ENCODE assay signal across 14 cellular contexts in the genomic region with DNA sequence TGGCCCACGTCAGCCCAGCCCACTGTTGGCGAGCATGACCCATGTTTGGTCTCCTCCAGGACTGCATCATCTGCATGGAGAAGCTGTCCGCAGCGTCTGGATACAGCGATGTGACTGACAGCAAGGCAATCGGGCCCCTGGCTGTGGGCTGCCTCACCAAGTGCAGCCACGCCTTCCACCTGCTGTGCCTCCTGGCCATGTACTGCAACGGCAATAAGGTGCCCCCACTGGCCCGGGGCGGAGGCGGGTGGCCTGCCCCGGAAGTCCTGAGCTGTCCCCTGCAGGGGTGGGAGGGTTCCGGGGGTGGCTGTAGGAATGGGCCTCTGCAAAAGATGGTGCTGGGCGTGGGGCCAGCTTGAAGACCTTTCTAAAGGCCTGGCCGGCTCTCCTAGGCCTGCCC. TPM values are rescaled to one million over a fixed set of nuclear protein-coding genes. Genes with fewer than 3 reads are reported as not detected.
DNase-seq lines count a peak whose midpoint lies in the region; ATAC-seq, FAIRE-seq and TF ChIP-seq lines count a peak whose summit lies in the region.
"Not testable (repeated sequence)": the region's sequence is repeated elsewhere in the genome, so short reads cannot be mapped to it uniquely, and the experiment has no call there.
"Had no signal": no experiment of that assay in that cellular context is flagged by ENCODE, and none has a peak within 500 bp of the region (broad histone marks: within the 10 kb centered on the region; RNA-seq: fewer than 3 reads in every experiment).

No MANE protein-coding gene starts in this region.

- H3K27me3 ChIP-seq in PC-9 (ENCODE audit: insufficient read depth, low read depth); WERI-Rb-1 (ENCODE audit: insufficient read depth, low read depth, severe bottlenecking); dorsolateral prefrontal cortex; osteoblast (ENCODE audit: insufficient read depth, low read length); upper lobe of left lung: not testable (repeated sequence)

- TF ChIP-seq POLR2A in upper lobe of left lung (IDR thresholded peaks at IDR 0.05): not testable (repeated sequence)

- H3K27ac ChIP-seq in PC-9 (peak overlapping the region; percentile 69), dorsolateral prefrontal cortex (peak overlapping the region in 30 of 59 donors; percentile 18 to 83 (median 50))
- not testable (repeated sequence) for H3K27ac ChIP-seq in WERI-Rb-1; kidney (ENCODE audit: low read depth in 2 of 2, low read length in 2 of 2); osteoblast (ENCODE audit: low read depth, low read length); upper lobe of left lung

- H4K20me1 ChIP-seq in PC-9 (ENCODE audit: insufficient read depth); osteoblast (ENCODE audit: insufficient read depth, low read length): not testable (repeated sequence)

- DNase-seq in D721Med (ENCODE audit: insufficient read length, low spot score): peak; percentile 1
- DNase-seq in PC-9: peak; percentile 79 to 94
- DNase-seq in WERI-Rb-1: peak; percentile 68
- DNase-seq in dorsolateral prefrontal cortex: not testable (repeated sequence)
- peak; percentile 67 for DNase-seq in kidney
- peak; percentile 54 for DNase-seq in osteoblast (ENCODE audit: insufficient read length, low spot score, missing footprints)
- peak; percentile 21 to 67 for DNase-seq in upper lobe of left lung

- H3K79me2 ChIP-seq in PC-9 (ENCODE audit: low read depth); osteoblast (ENCODE audit: insufficient read depth, low read length): not testable (repeated sequence)

- not testable (repeated sequence) for H2AFZ ChIP-seq in PC-9; osteoblast (ENCODE audit: low read length)

- H3K4me2 ChIP-seq in PC-9: peak overlapping the region; percentile 63
- H3K4me2 ChIP-seq in osteoblast (ENCODE audit: insufficient read depth, low read length): not testable (repeated sequence)

- WGBS in upper lobe of left lung, 2 donors: 69 to 92% methylated on average over 5 of the region's 15 CpGs

- POLR2A ChIA-PET in PC-9 (lab: Charles Lee; ENCODE audit: unreplicated experiment): not testable (repeated sequence)

- not testable (repeated sequence) for H3K9me2 ChIP-seq in PC-9 (ENCODE audit: insufficient read depth)

- CTCF ChIA-PET in PC-9 (lab: Charles Lee): interaction anchor here (0.6 kb wide), 1 partner anchor 208 kb away, joined by 3 read pairs; no protein-coding TSS in a partner anchor

- TF ChIP-seq CTCF in D721Med (IDR thresholded peaks at IDR 0.05; ENCODE audit: insufficient read depth, missing control alignments); PC-9 (conservative IDR thresholded peaks at IDR 0.05); WERI-Rb-1 (IDR thresholded peaks at IDR 0.05; ENCODE audit: low read depth, low read length); dorsolateral prefrontal cortex (IDR thresholded peaks at IDR 0.05 in 54 of 56, conservative IDR thresholded peaks at IDR 0.05 in 2 of 56; ENCODE audit: low read depth in 1 of 56, partially characterized antibody in 56 of 56); kidney (IDR thresholded peaks at IDR 0.05; ENCODE audit: borderline replicate concordance, extremely low read depth, insufficient read depth); osteoblast (IDR thresholded peaks at IDR 0.05; ENCODE audit: extremely low read depth, low read depth, low read length); upper lobe of left lung (IDR thresholded peaks at IDR 0.05): not testable (repeated sequence)

- not testable (repeated sequence) for H3K9me3 ChIP-seq in PC-9 (ENCODE audit: insufficient read depth, low read depth); WERI-Rb-1 (ENCODE audit: severe bottlenecking); kidney (ENCODE audit: control insufficient read depth in 1 of 2, low read length in 2 of 2); osteoblast (ENCODE audit: low read depth, low read length); upper lobe of left lung

- not testable (repeated sequence) for H3K9ac ChIP-seq in kidney (ENCODE audit: low read length in 2 of 2)

- intact Hi-C loops in PC-9 (cut with micrococcal nuclease; ENCODE audit: unreplicated experiment); dorsolateral prefrontal cortex (cut with DNase I); kidney (cut with DNase I): not testable (repeated sequence)

- ATAC-seq in upper lobe of left lung (ENCODE audit: low FRiP score in 2 of 2): not testable (repeated sequence)

- not testable (repeated sequence) for H3K36me3 ChIP-seq in PC-9 (ENCODE audit: low read depth); WERI-Rb-1; kidney (ENCODE audit: control insufficient read depth in 1 of 2, insufficient read depth in 2 of 2, low read length in 2 of 2); osteoblast (ENCODE audit: insufficient read depth, low read length)
- peaks cover 0 to 25% (median 0%) of the 10 kb centered on the region in 4 donors for H3K36me3 ChIP-seq in upper lobe of left lung

- H3K4me3 ChIP-seq in PC-9; WERI-Rb-1 (ENCODE audit: low read depth, low read length); dorsolateral prefrontal cortex; kidney (ENCODE audit: low read length in 2 of 2); osteoblast (ENCODE audit: insufficient read depth, low read length); upper lobe of left lung: not testable (repeated sequence)

- H3F3A ChIP-seq in PC-9 (ENCODE audit: insufficient read depth, low read depth): not testable (repeated sequence)

- not testable (repeated sequence) for FAIRE-seq in D721Med (lab: Jason Lieb, UNC); kidney (lab: Jason Lieb, UNC)

- BruUV-seq in PC-9 (replicated peaks; lab: Mats Ljungman, UMichigan): not testable (repeated sequence)

- peaks cover 34% of the 10 kb centered on the region for H3K4me1 ChIP-seq in PC-9 (replicated peaks; ENCODE audit: insufficient read depth)
- not testable (repeated sequence) for H3K4me1 ChIP-seq in kidney (ENCODE audit: control insufficient read depth in 1 of 2, insufficient read depth in 1 of 2, low read depth in 1 of 2, low read length in 2 of 2); osteoblast (ENCODE audit: insufficient read depth, low read length); upper lobe of left lung

- TF ChIP-seq EP300 in upper lobe of left lung (IDR thresholded peaks at IDR 0.05): not testable (repeated sequence)

RNA-seq across cellular contexts. Expression of a gene that starts 30.1 kb away (rescaled TPM):
- total RNA-seq in PC-9 (2021): not detected in 2 replicates
- total RNA-seq in dorsolateral prefrontal cortex: not detected
- not detected for total RNA-seq in kidney
- polyA plus RNA-seq in kidney (ENCODE audit: insufficient read depth, low read depth, low replicate concordance): not detected
- total RNA-seq in osteoblast: not detected in 2 replicates
- total RNA-seq in upper lobe of left lung: not detected
- total RNA-seq: CD8-positive, alpha-beta memory T cell; G401; H4; PC-3; SK-MEL-5 had no signal
- polyA plus RNA-seq: CD14-positive monocyte; CD8-positive, alpha-beta memory T cell; IgD-negative memory B cell had no signal
